1 cellular context compared by ENCODE assay signal in the genomic region with DNA sequence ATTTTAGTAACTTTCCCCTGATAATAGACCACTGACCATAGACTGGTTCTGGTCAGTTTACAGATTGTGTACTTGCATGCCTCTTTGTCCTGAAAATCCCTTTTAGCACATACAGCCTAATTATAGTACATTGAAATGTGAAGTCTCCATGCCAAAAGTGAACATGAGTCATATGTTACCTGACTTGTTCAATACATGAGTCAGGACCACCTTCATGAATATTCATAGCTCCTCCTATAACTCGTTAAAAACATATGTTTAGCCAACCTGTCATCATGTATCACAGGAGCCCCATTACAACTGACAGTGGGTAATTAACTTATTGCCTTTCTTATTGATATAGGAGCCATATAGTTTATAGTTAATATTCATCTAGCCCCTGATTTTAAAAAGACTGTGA.
TF ChIP-seq lines count a peak whose summit lies in the region.

No MANE protein-coding gene starts in this region.

TF ChIP-seq in GM12878, 131 proteins besides CTCF, POLR2A, EP300 and RAD21 (continued from another document):
- TF ChIP-seq ZBTB11 (CRISPR knock-in tag; IDR thresholded peaks at IDR 0.05) (no peak), MAX (IDR thresholded peaks at IDR 0.05; ENCODE audit: low read depth, low read length) (no peak), RELB (IDR thresholded peaks at IDR 0.05; ENCODE audit: low read depth) (no peak), STAT1 (conservative IDR thresholded peaks at IDR 0.05) (no peak), E2F4 (IDR thresholded peaks at IDR 0.05; ENCODE audit: low read depth, low read length) (no peak)
- TF ChIP-seq, protein P1, sequence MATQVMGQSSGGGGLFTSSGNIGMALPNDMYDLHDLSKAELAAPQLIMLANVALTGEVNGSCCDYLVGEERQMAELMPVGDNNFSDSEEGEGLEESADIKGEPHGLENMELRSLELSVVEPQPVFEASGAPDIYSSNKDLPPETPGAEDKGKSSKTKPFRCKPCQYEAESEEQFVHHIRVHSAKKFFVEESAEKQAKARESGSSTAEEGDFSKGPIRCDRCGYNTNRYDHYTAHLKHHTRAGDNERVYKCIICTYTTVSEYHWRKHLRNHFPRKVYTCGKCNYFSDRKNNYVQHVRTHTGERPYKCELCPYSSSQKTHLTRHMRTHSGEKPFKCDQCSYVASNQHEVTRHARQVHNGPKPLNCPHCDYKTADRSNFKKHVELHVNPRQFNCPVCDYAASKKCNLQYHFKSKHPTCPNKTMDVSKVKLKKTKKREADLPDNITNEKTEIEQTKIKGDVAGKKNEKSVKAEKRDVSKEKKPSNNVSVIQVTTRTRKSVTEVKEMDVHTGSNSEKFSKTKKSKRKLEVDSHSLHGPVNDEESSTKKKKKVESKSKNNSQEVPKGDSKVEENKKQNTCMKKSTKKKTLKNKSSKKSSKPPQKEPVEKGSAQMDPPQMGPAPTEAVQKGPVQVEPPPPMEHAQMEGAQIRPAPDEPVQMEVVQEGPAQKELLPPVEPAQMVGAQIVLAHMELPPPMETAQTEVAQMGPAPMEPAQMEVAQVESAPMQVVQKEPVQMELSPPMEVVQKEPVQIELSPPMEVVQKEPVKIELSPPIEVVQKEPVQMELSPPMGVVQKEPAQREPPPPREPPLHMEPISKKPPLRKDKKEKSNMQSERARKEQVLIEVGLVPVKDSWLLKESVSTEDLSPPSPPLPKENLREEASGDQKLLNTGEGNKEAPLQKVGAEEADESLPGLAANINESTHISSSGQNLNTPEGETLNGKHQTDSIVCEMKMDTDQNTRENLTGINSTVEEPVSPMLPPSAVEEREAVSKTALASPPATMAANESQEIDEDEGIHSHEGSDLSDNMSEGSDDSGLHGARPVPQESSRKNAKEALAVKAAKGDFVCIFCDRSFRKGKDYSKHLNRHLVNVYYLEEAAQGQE (IDR thresholded peaks at IDR 0.05; ENCODE audit: low read depth, low read length): no peak
